Comparison of ENCODE assay signal across 15 cellular contexts in the genomic region with DNA sequence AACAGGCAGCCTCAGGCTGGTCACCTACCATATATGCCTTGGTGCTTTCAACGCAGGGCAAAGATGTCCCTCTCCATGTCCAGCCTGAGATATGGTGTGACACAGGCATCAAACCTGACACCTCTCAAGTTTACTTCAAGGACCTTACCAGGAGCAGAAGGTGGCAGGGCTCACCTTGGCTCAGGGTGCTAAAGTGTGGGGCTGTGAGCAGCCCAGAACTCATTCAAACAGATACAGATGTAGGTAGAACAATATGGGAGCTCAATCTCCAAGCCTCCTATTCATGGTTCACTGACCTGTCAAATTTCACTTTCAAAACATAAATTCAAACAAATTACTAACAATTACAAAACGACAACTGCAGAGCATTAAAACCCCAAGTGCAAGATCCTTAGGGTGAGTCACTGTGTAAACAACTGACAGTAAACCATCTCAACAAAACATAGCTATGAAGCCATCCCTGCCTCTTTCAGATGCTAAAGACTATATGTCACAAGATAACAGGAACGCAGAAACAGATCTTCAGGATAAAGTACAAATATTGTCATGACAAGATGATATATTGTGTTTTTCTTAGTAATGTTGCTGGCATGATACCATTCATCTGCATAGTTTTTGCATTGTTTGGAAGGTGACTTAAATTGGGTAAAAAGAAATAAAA.
DNase-seq lines count a peak whose midpoint lies in the region; ATAC-seq and TF ChIP-seq lines count a peak whose summit lies in the region.
"Had no signal": no experiment of that assay in that cellular context is flagged by ENCODE, and none has a peak within 500 bp of the region (broad histone marks: within the 10 kb centered on the region; RNA-seq: fewer than 3 reads in every experiment).

No MANE protein-coding gene starts in this region.

- ATAC-seq in GM21528 (IDR thresholded peaks at IDR 0.05; ENCODE audit: low FRiP score, unreplicated experiment): peak; percentile 54
- no peak for ATAC-seq in HG03442 (IDR thresholded peaks at IDR 0.05; ENCODE audit: unreplicated experiment)
- ATAC-seq: effector memory CD8-positive, alpha-beta T cell had no signal

- H3K4me3 ChIP-seq in fibroblast of the aortic adventitia (ENCODE audit: low read depth, low read length): no peak overlapping the region
- H3K4me3 ChIP-seq: thoracic aorta had no signal

- H3K36me3 Mint-ChIP-seq in Calu3 (ENCODE audit: insufficient read depth, unreplicated experiment) (peaks cover 6% of the 10 kb centered on the region), endothelial cell (ENCODE audit: low read depth, unreplicated experiment) (no peaks in the 10 kb centered on the region)
- H3K36me3 Mint-ChIP-seq: activated naive CD4-positive, alpha-beta T cell treated with anti-CD3 and anti-CD28 coated beads, Interleukin-2, amount 50 U/mL, for 24 hours had no signal

- no peak for DNase-seq in Calu3
- peak; percentile 57 for DNase-seq in NCI-H187 treated with DMSO at 0.1 percent for 48 hours (lab: John Stamatoyannopoulos, UW)
- DNase-seq in fibroblast of the aortic adventitia (ENCODE audit: low read depth): peak; percentile 57
- no peak for DNase-seq in NCI-H2029 treated with DMSO at 0.1 percent for 48 hours (lab: John Stamatoyannopoulos, UW)
- no peak for DNase-seq in G401 (ENCODE audit: low spot score)
- no peak for DNase-seq in endothelial cell (ENCODE audit: low spot score)
- DNase-seq: activated CD4-positive, CD25-positive, alpha-beta regulatory T cell treated with anti-CD3 and anti-CD28 coated beads, Interleukin-2, amount 50 U/mL, for 72 hours; effector memory CD8-positive, alpha-beta T cell; islet precursor cell; NCI-H1694 treated with DMSO at 0.1 percent for 48 hours; stimulated activated CD4-positive, alpha-beta T cell treated with anti-CD3 and anti-CD28 coated beads, Interleukin-4, amount 100 ng/mL, for 4 hours had no signal

- peaks cover 2% of the 10 kb centered on the region for H3K9me3 Mint-ChIP-seq in Calu3 (ENCODE audit: low read depth, unreplicated experiment)
- H3K9me3 Mint-ChIP-seq in endothelial cell (ENCODE audit: unreplicated experiment): no peaks in the 10 kb centered on the region

- CTCF ChIA-PET in Calu3 (lab: Charles Lee): interaction anchor here (0.7 to 1.2 kb wide), 3 partner anchors 19 to 223 kb away, joined by 3 to 5 read pairs (median 3); no protein-coding TSS in a partner anchor

- in situ Hi-C loops in G401 (cut with HindIII; ENCODE audit: low sequenced_read_pairs): no loop called here

- H3K4me3 Mint-ChIP-seq in Calu3 (ENCODE audit: low read depth, unreplicated experiment): no peak overlapping the region
- no peak overlapping the region for H3K4me3 Mint-ChIP-seq in endothelial cell (ENCODE audit: unreplicated experiment)
- H3K4me3 Mint-ChIP-seq: activated naive CD4-positive, alpha-beta T cell treated with anti-CD3 and anti-CD28 coated beads, Interleukin-2, amount 50 U/mL, for 24 hours; effector memory CD8-positive, alpha-beta T cell had no signal

- peak overlapping the region; percentile 51 for H3K27ac Mint-ChIP-seq in Calu3 (ENCODE audit: unreplicated experiment)
- H3K27ac Mint-ChIP-seq in endothelial cell (ENCODE audit: unreplicated experiment): no peak overlapping the region
- H3K27ac Mint-ChIP-seq: activated naive CD4-positive, alpha-beta T cell treated with anti-CD3 and anti-CD28 coated beads, Interleukin-2, amount 50 U/mL, for 24 hours; effector memory CD8-positive, alpha-beta T cell had no signal

- intact Hi-C loops in Calu3 (cut with micrococcal nuclease; ENCODE audit: unreplicated experiment): no loop called here

- H3K4me1 Mint-ChIP-seq in Calu3 (ENCODE audit: low read depth, unreplicated experiment): peaks cover 21% of the 10 kb centered on the region
- no peaks in the 10 kb centered on the region for H3K4me1 Mint-ChIP-seq in endothelial cell (ENCODE audit: unreplicated experiment)
- H3K4me1 Mint-ChIP-seq: activated naive CD4-positive, alpha-beta T cell treated with anti-CD3 and anti-CD28 coated beads, Interleukin-2, amount 50 U/mL, for 24 hours had no signal

- H3K27me3 Mint-ChIP-seq in Calu3 (ENCODE audit: unreplicated experiment): no peaks in the 10 kb centered on the region
- peaks cover 1% of the 10 kb centered on the region for H3K27me3 Mint-ChIP-seq in endothelial cell (ENCODE audit: unreplicated experiment)
- H3K27me3 Mint-ChIP-seq: activated naive CD4-positive, alpha-beta T cell treated with anti-CD3 and anti-CD28 coated beads, Interleukin-2, amount 50 U/mL, for 24 hours; effector memory CD8-positive, alpha-beta T cell had no signal

- TF ChIP-seq CTCF in Calu3 (IDR thresholded peaks at IDR 0.05; ENCODE audit: unreplicated experiment): no peak
- no peak for TF ChIP-seq CTCF in fibroblast of the aortic adventitia (IDR thresholded peaks at IDR 0.05; ENCODE audit: insufficient read depth, low read length)
- TF ChIP-seq CTCF in endothelial cell (IDR thresholded peaks at IDR 0.05; ENCODE audit: unreplicated experiment): no peak

- BruUV-seq in Calu3 (replicated peaks; lab: Mats Ljungman, UMichigan): no TSS peak

Comparison
In these comparisons a context has a peak if more than half of its experiments do, and no peak if none do; other contexts are left out.
1. DNase-seq: peak in NCI-H187 treated with DMSO at 0.1 percent for 48 hours (single experiment) and fibroblast of the aortic adventitia (single experiment); none in Calu3 (single experiment), NCI-H2029 treated with DMSO at 0.1 percent for 48 hours (single experiment), G401 (single experiment) and endothelial cell (single experiment).